ENCODE assay signal across 10 cellular contexts in genomic region chr12:121858662-121859572, GRCh38. TPM values are rescaled to one million over a fixed set of nuclear protein-coding genes. Genes with fewer than 3 reads are reported as not detected.
A peak's percentile ranks its signal among the peaks of the same experiment; 100 is the strongest.
DNase-seq lines count a peak whose midpoint lies in the region; ATAC-seq and TF ChIP-seq lines count a peak whose summit lies in the region.
"Had no signal": no experiment of that assay in that cellular context is flagged by ENCODE, and none has a peak within 500 bp of the region (broad histone marks: within the 10 kb centered on the region; RNA-seq: fewer than 3 reads in every experiment).

HPD (minus strand) TSS chr12:121858859; CDS start chr12:121858823, 36 bp downstream.

- H3K36me3 Mint-ChIP-seq in chondrocyte (ENCODE audit: low read depth), result no peaks in the 10 kb centered on the region
- peaks cover 0 to 4% (median 0%) of the 10 kb centered on the region in 5 donors for H3K36me3 Mint-ChIP-seq in naive thymus-derived CD4-positive, alpha-beta T cell

- H3K9ac ChIP-seq in liver (ENCODE audit: low read depth in 1 of 2, low read length in 2 of 2), result peak within 1 kb of the TSS; percentile 85 to 97

- intact Hi-C loops in testis (cut with DNase I; ENCODE audit: low total_unique reads), result no loop called here
- intact Hi-C loops in naive thymus-derived CD4-positive, alpha-beta T cell (cut with micrococcal nuclease), result no loop called here

- no peaks in the 10 kb centered on the region for H3K9me3 Mint-ChIP-seq in chondrocyte (ENCODE audit: low read depth)
- H3K9me3 Mint-ChIP-seq in naive thymus-derived CD4-positive, alpha-beta T cell, result no peaks in the 10 kb centered on the region
- H3K9me3 Mint-ChIP-seq: central memory CD8-positive, alpha-beta T cell had no signal

- peaks cover 10 to 58% (median 30%) of the 10 kb centered on the region in 4 donors for H3K4me1 ChIP-seq in liver (ENCODE audit: control insufficient read depth in 4 of 4, insufficient read depth in 4 of 4, low read length in 3 of 4)
- peaks cover 20% of the 10 kb centered on the region for H3K4me1 ChIP-seq in testis
- no peaks in the 10 kb centered on the region for H3K4me1 ChIP-seq in naive thymus-derived CD4-positive, alpha-beta T cell (ENCODE audit: control insufficient read depth in 2 of 2, insufficient read depth in 2 of 2, low read length in 2 of 2)

- H3K27ac ChIP-seq in liver (ENCODE audit: low read depth in 1 of 2, low read length in 2 of 2), result peak within 1 kb of the TSS; percentile 93 to 97
- H3K27ac ChIP-seq in testis, result peak within 1 kb of the TSS; percentile 83 to 91
- no peak within 1 kb of the TSS for H3K27ac ChIP-seq in naive thymus-derived CD4-positive, alpha-beta T cell (ENCODE audit: low read depth, low read length)

- ATAC-seq in naive thymus-derived CD4-positive, alpha-beta T cell, result no peak
- ATAC-seq in GM18502 (IDR thresholded peaks at IDR 0.05; ENCODE audit: poor library complexity, unreplicated experiment), result no peak

- TF ChIP-seq POLR2A in testis (IDR thresholded peaks at IDR 0.05), result no peak

- peak within 1 kb of the TSS; percentile 74 for H3K27ac Mint-ChIP-seq in chondrocyte (ENCODE audit: unreplicated experiment)
- H3K27ac Mint-ChIP-seq in naive thymus-derived CD4-positive, alpha-beta T cell, result no peak within 1 kb of the TSS

- TF ChIP-seq CTCF in chondrocyte (IDR thresholded peaks at IDR 0.05) (no peak), liver (IDR thresholded peaks at IDR 0.05; ENCODE audit: low read depth, low read length, missing input control) (no peak), testis (IDR thresholded peaks at IDR 0.05) (no peak)

- peak; percentile 48 to 51 for TF ChIP-seq RAD21 in liver (IDR thresholded peaks at IDR 0.05)

- H3K27me3 ChIP-seq in liver (ENCODE audit: control insufficient read depth in 4 of 4, insufficient read depth in 4 of 4, low read length in 3 of 4) (no peaks in the 10 kb centered on the region), testis (no peaks in the 10 kb centered on the region)
- H3K27me3 ChIP-seq in naive thymus-derived CD4-positive, alpha-beta T cell (ENCODE audit: control insufficient read depth in 2 of 2, insufficient read depth in 2 of 2, low read length in 2 of 2), result no peaks in the 10 kb centered on the region

- no peaks in the 10 kb centered on the region for H3K27me3 Mint-ChIP-seq in chondrocyte (ENCODE audit: low read depth)
- H3K27me3 Mint-ChIP-seq in naive thymus-derived CD4-positive, alpha-beta T cell, result no peaks in the 10 kb centered on the region
- H3K27me3 Mint-ChIP-seq: central memory CD8-positive, alpha-beta T cell had no signal

- CTCF ChIA-PET in naive thymus-derived CD4-positive, alpha-beta T cell (lab: Charles Lee), result no interaction called here

- H3K4me3 ChIP-seq in liver (ENCODE audit: low read depth in 1 of 3, low read length in 3 of 3) (peak within 1 kb of the TSS; percentile 61 to 66 (median 66)), testis (no peak within 1 kb of the TSS)
- H3K4me3 ChIP-seq in naive thymus-derived CD4-positive, alpha-beta T cell (ENCODE audit: low read length), result no peak within 1 kb of the TSS

- H3K9me3 ChIP-seq in liver (ENCODE audit: control insufficient read depth in 4 of 4, low read length in 3 of 4), result no peaks in the 10 kb centered on the region
- no peaks in the 10 kb centered on the region for H3K9me3 ChIP-seq in testis
- no peaks in the 10 kb centered on the region for H3K9me3 ChIP-seq in naive thymus-derived CD4-positive, alpha-beta T cell (ENCODE audit: control insufficient read depth in 2 of 3, low read length in 3 of 3)

- 29% methylated on average over 16 of the region's 16 CpGs for WGBS in liver
- 53 to 55% methylated on average over 15 to 16 of the region's 16 CpGs for WGBS in testis, 2 donors

- peaks cover 23% of the 10 kb centered on the region for H3K4me1 Mint-ChIP-seq in chondrocyte (ENCODE audit: low read depth)
- peaks cover 0 to 7% (median 0%) of the 10 kb centered on the region in 7 donors for H3K4me1 Mint-ChIP-seq in naive thymus-derived CD4-positive, alpha-beta T cell
- H3K4me1 Mint-ChIP-seq: central memory CD8-positive, alpha-beta T cell had no signal

- H3K36me3 ChIP-seq in liver (ENCODE audit: control insufficient read depth in 4 of 4, insufficient read depth in 3 of 4, low read depth in 1 of 4, low read length in 3 of 4) (peaks cover 5 to 14% (median 11%) of the 10 kb centered on the region in 4 donors), testis (ENCODE audit: low read depth, missing control alignments) (no peaks in the 10 kb centered on the region)
- no peaks in the 10 kb centered on the region for H3K36me3 ChIP-seq in naive thymus-derived CD4-positive, alpha-beta T cell (ENCODE audit: control insufficient read depth in 2 of 3, insufficient read depth in 3 of 3, low read length in 3 of 3)

- POLR2A ChIA-PET in naive thymus-derived CD4-positive, alpha-beta T cell (lab: Charles Lee), result no interaction called here

- peak; percentile 50 for DNase-seq in HS-27A (ENCODE audit: low read depth)
- DNase-seq in chondrocyte (ENCODE audit: low spot score), result no peak
- DNase-seq in testis, result peak; percentile 89
- no peak for DNase-seq in naive thymus-derived CD4-positive, alpha-beta T cell
- DNase-seq in SK-N-DZ (ENCODE audit: low spot score), result no peak
- DNase-seq in stimulated activated CD4-positive, alpha-beta T cell treated with anti-CD3 and anti-CD28 coated beads, Interleukin-15, amount 100 ng/mL, for 24 hours, result no peak

- no peak within 1 kb of the TSS for H3K4me3 Mint-ChIP-seq in chondrocyte (ENCODE audit: unreplicated experiment)
- H3K4me3 Mint-ChIP-seq in naive thymus-derived CD4-positive, alpha-beta T cell, result no peak within 1 kb of the TSS
- H3K4me3 Mint-ChIP-seq: central memory CD8-positive, alpha-beta T cell had no signal

TF ChIP-seq in liver, 16 proteins besides CTCF, POLR2A, EP300 and RAD21 (continues in another document):
- TF ChIP-seq FOXA2 (IDR thresholded peaks at IDR 0.05), result peak; percentile 51
- peak; percentile 97 for TF ChIP-seq REST (IDR thresholded peaks at IDR 0.05)
- peak; percentile 86 for TF ChIP-seq NR2F2 (IDR thresholded peaks at IDR 0.05)
- TF ChIP-seq HNF4G (IDR thresholded peaks at IDR 0.05), result peak; percentile 66
- peak; percentile 52 for TF ChIP-seq FOXA1 (IDR thresholded peaks at IDR 0.05)
- TF ChIP-seq MAX (IDR thresholded peaks at IDR 0.05), result peak; percentile 90
- peak in 1 of 2 donors; percentile 67 for TF ChIP-seq GABPA (IDR thresholded peaks at IDR 0.05 in 1 of 2, conservative IDR thresholded peaks at IDR 0.05 in 1 of 2)
- TF ChIP-seq ZBTB33 (IDR thresholded peaks at IDR 0.05), result peak; percentile 83
- TF ChIP-seq HNF4A (conservative IDR thresholded peaks at IDR 0.05), result peak; percentile 96 to 98
- peak; percentile 98 to 100 for TF ChIP-seq JUND (IDR thresholded peaks at IDR 0.05)
- TF ChIP-seq RXRA (IDR thresholded peaks at IDR 0.05), result peak; percentile 85 to 96
- peak; percentile 97 for TF ChIP-seq SP1 (IDR thresholded peaks at IDR 0.05)
- peak in 1 of 2 donors; percentile 88 for TF ChIP-seq EGR1 (IDR thresholded peaks at IDR 0.05; ENCODE audit: low read depth in 2 of 2)

RNA-seq across cellular contexts. Expression of gene HPD, which starts in this region (rescaled TPM):
- total RNA-seq in chondrocyte (not detected in 3 replicates), liver (100 to 1,000 TPM in 1 of 2 donors, 10 to 100 TPM in 1; 31.3 to 620 TPM), testis (10 to 100 TPM in 1 of 2 donors, 1 to 10 TPM in 1; 5.9 to 10.6 TPM)
- polyA plus RNA-seq in liver (100 to 1,000 TPM; 397 to 812 TPM), testis (ENCODE audit: insufficient read depth, low read depth, low replicate concordance) (11.6 TPM)
- not detected for total RNA-seq in naive thymus-derived CD4-positive, alpha-beta T cell
- polyA plus RNA-seq in naive thymus-derived CD4-positive, alpha-beta T cell, result not detected
- not detected in 2 replicates for polyA plus RNA-seq in SK-N-DZ (2014; cell fraction: cytosol; rRNA removed)
- not detected in 2 replicates for polyA plus RNA-seq in SK-N-DZ (2014; cell fraction: nucleus; rRNA removed)
- total RNA-seq: OCI-LY7 had no signal

Comparison
In these comparisons a context has a peak if more than half of its experiments do, and no peak if none do; other contexts are left out.
1. RNA of gene HPD (polyA plus RNA-seq): 397 to 812 TPM in liver; 11.6 TPM in testis (single experiment) and not detected in naive thymus-derived CD4-positive, alpha-beta T cell; every median in the first group is over 10 times any median in the second.
2. DNase-seq: peak in HS-27A (single experiment) and testis (single experiment); none in chondrocyte (single experiment), naive thymus-derived CD4-positive, alpha-beta T cell (0 of 9), SK-N-DZ (single experiment) and stimulated activated CD4-positive, alpha-beta T cell treated with anti-CD3 and anti-CD28 coated beads, Interleukin-15, amount 100 ng/mL, for 24 hours (single experiment).
3. H3K4me3 ChIP-seq: peak in liver (3 of 3); none in testis (0 of 2) and naive thymus-derived CD4-positive, alpha-beta T cell (single experiment).